27 cellular contexts compared by ENCODE assay signal in the genomic region with DNA sequence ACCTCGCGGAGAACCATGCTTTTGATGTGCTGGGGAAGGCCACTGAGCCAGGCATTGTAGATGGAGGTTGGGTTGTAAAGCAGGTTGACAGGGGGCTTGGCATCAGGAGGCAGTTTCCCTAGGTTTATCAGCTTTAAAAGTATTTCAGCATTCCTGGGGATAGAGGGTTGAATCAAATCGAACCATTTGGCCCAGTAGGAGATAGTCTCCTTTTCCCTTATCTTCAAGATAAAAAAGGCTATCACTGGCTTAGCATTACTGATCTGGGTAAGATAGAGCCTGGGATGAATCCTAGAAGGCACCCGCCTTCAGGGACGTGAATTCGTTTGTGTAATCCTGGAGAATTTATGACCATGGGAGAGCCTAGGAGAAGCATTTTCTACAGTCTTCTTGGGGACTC. TPM values are rescaled to one million over a fixed set of nuclear protein-coding genes. Genes with fewer than 3 reads are reported as not detected.
"Had no signal": no experiment of that assay in that cellular context is flagged by ENCODE, and none has a peak within 500 bp of the region (broad histone marks: within the 10 kb centered on the region; RNA-seq: fewer than 3 reads in every experiment).

No MANE protein-coding gene starts in this region.

- H3K27me3 ChIP-seq: colonic mucosa, esophagus squamous epithelium, gastrocnemius medialis, heart right ventricle, left lung had no signal

- H3K27ac ChIP-seq: colonic mucosa, epithelial cell of prostate, esophagus squamous epithelium, gastrocnemius medialis, heart right ventricle, left lung, lower lobe of right lung had no signal

- DNase-seq: colonic mucosa; cortex of kidney; effector CD4-positive, alpha-beta T cell; effector memory CD4-positive, alpha-beta T cell; erythroblast; esophagus squamous epithelium; foreskin fibroblast; foreskin melanocyte; gastrocnemius medialis; glutamatergic neuron; head of caudate nucleus; heart right ventricle; hippocampal formation; left cardiac atrium; left lung; left ventricle myocardium superior; lower lobe of right lung; mesenchymal stem cell; midbrain had no signal

- H3K27ac Mint-ChIP-seq: dendritic cell treated with granulocyte-macrophage colony-stimulating factor and Interleukin-4, amounts not matched to agents 40 ng/mL and 50 ng/mL, for 4 days had no signal

- H3K9me3 Mint-ChIP-seq: dendritic cell treated with granulocyte-macrophage colony-stimulating factor and Interleukin-4, amounts not matched to agents 40 ng/mL and 50 ng/mL, for 4 days had no signal

- H3K4me3 ChIP-seq: colonic mucosa, esophagus squamous epithelium, gastrocnemius medialis, heart right ventricle, left lung, lower lobe of right lung had no signal

- H3K9me3 ChIP-seq: colonic mucosa, esophagus squamous epithelium, gastrocnemius medialis, heart right ventricle, left lung, lower lobe of right lung had no signal

- H3K36me3 ChIP-seq: colonic mucosa, esophagus squamous epithelium, gastrocnemius medialis, left lung had no signal

- H3K4me3 Mint-ChIP-seq: dendritic cell treated with granulocyte-macrophage colony-stimulating factor and Interleukin-4, amounts not matched to agents 40 ng/mL and 50 ng/mL, for 4 days had no signal

- H3K4me1 ChIP-seq: colonic mucosa, esophagus squamous epithelium, gastrocnemius medialis, heart right ventricle, left lung, lower lobe of right lung had no signal

RNA-seq across cellular contexts. Expression of gene SLC6A16, which starts 30.6 kb away (rescaled TPM):
- polyA plus RNA-seq: keratinocyte had no signal

RNA-seq across cellular contexts. Expression of gene CD37, which starts 40.8 kb away (rescaled TPM):
- total RNA-seq: chondrocyte, dermis microvascular lymphatic vessel endothelial cell, glomerular endothelial cell, kidney epithelial cell, lung microvascular endothelial cell had no signal
- polyA plus RNA-seq: keratinocyte had no signal
